ENCODE assay signal across 8 cellular contexts in genomic region chr5:67156976-67157583, GRCh38. TPM values are rescaled to one million over a fixed set of nuclear protein-coding genes. Genes with fewer than 3 reads are reported as not detected.
A peak's percentile ranks its signal among the peaks of the same experiment; 100 is the strongest.
DNase-seq lines count a peak whose midpoint lies in the region; ATAC-seq, FAIRE-seq and TF ChIP-seq lines count a peak whose summit lies in the region.

No MANE protein-coding gene starts in this region.

- H3K4me2 ChIP-seq in A549: no peak overlapping the region

- FAIRE-seq in A549 (lab: Jason Lieb, UNC): no peak

- peak; percentile 60 to 63 for TF ChIP-seq RAD21 in A549 (conservative IDR thresholded peaks at IDR 0.05 in 1 of 2, IDR thresholded peaks at IDR 0.05 in 1 of 2)

- H3K27ac ChIP-seq in A549: no peak overlapping the region

- DNase-seq in A549 (ENCODE audit: low read depth in 1 of 2, low spot score in 1 of 2) (peak; percentile 27 to 47), T follicular helper cell (ENCODE audit: low read depth) (peak; percentile 37), astrocyte of the spinal cord (ENCODE audit: low read depth, low spot score) (peak; percentile 26), left lobe of liver (ENCODE audit: low spot score) (no peak), superior temporal gyrus (ENCODE audit: extremely low spot score) (peak; percentile 68)

- in situ Hi-C loops in astrocyte of the spinal cord (cut with HindIII; ENCODE audit: low sequenced_read_pairs): no loop called here

- TF ChIP-seq EP300 in A549 (IDR thresholded peaks at IDR 0.05): no peak

- 42% methylated on average over 5 of the region's 5 CpGs for WGBS in A549 (ENCODE audit: missing lambda C conversion rate)

- no peak overlapping the region for H3K4me3 ChIP-seq in A549
- H3K4me3 ChIP-seq in astrocyte of the spinal cord (ENCODE audit: low read depth, low read length): no peak overlapping the region

- POLR2A ChIA-PET in A549 (lab: Yijun Ruan, JAX): no interaction called here

- TF ChIP-seq CTCF in A549 (IDR thresholded peaks at IDR 0.05): peak; percentile 80
- peak; percentile 78 for TF ChIP-seq CTCF in GM12874 (IDR thresholded peaks at IDR 0.05; ENCODE audit: insufficient read depth, low read depth, low read length)
- peak; percentile 87 for TF ChIP-seq CTCF in astrocyte of the spinal cord (IDR thresholded peaks at IDR 0.05; ENCODE audit: low read depth, low read length)

- ATAC-seq in A549 (peak; percentile 72 to 80; a peak in 4 of 6 replicates), HG03378 (IDR thresholded peaks at IDR 0.05; ENCODE audit: unreplicated experiment) (peak; percentile 67), left lobe of liver (peak; percentile 75), GM21447 (IDR thresholded peaks at IDR 0.05; ENCODE audit: unreplicated experiment) (no peak)

- TF ChIP-seq POLR2A in A549 (IDR thresholded peaks at IDR 0.05; ENCODE audit: low read length): no peak

- peaks cover 24% of the 10 kb centered on the region for H3K4me1 ChIP-seq in A549

- CTCF ChIA-PET in A549 (lab: Yijun Ruan, JAX): interaction anchor here (0.6 to 6.4 kb wide), 23 partner anchors 9 to 1098 kb away, joined by 3 to 109 read pairs (median 3); no protein-coding TSS in a partner anchor

- no peaks in the 10 kb centered on the region for H3K9me3 ChIP-seq in A549

TF ChIP-seq in A549, 52 proteins besides CTCF, POLR2A, EP300 and RAD21:
- no peak for TF ChIP-seq MAFK (IDR thresholded peaks at IDR 0.05; ENCODE audit: partially characterized antibody)
- no peak for TF ChIP-seq HEYL (CRISPR knock-in tag; IDR thresholded peaks at IDR 0.05)
- TF ChIP-seq SMC3 (IDR thresholded peaks at IDR 0.05): peak; percentile 85
- no peak for TF ChIP-seq ZFP36 (IDR thresholded peaks at IDR 0.05; ENCODE audit: borderline replicate concordance, partially characterized antibody)
TF ChIP-seq in A549: peak in this region for 1.

RNA-seq across cellular contexts. Expression of gene CD180, which starts 39.5 kb away (rescaled TPM):
- polyA plus RNA-seq in A549 (2011; rRNA removed) (not detected in 2 replicates), A549 (2017; fragmentation: RNase III; extraction: RNeasy Plus Mini Kit Qiagen cat#74134 plus additional on column Dnase treatment) (0.01 TPM in 1 of 3 replicates, not detected in the others)
- not detected in 2 replicates for polyA plus RNA-seq in A549 (2012; cell fraction: cytosol; rRNA removed)
- polyA plus RNA-seq in A549 (2012; cell fraction: nucleus; rRNA removed): not detected in 2 replicates
- polyA minus RNA-seq in A549 (2011; rRNA and poly(A)+ RNA removed): not detected in 2 replicates
- total RNA-seq in left lobe of liver: 0.38 TPM
